1 cellular context compared by ENCODE assay signal in the genomic region with DNA sequence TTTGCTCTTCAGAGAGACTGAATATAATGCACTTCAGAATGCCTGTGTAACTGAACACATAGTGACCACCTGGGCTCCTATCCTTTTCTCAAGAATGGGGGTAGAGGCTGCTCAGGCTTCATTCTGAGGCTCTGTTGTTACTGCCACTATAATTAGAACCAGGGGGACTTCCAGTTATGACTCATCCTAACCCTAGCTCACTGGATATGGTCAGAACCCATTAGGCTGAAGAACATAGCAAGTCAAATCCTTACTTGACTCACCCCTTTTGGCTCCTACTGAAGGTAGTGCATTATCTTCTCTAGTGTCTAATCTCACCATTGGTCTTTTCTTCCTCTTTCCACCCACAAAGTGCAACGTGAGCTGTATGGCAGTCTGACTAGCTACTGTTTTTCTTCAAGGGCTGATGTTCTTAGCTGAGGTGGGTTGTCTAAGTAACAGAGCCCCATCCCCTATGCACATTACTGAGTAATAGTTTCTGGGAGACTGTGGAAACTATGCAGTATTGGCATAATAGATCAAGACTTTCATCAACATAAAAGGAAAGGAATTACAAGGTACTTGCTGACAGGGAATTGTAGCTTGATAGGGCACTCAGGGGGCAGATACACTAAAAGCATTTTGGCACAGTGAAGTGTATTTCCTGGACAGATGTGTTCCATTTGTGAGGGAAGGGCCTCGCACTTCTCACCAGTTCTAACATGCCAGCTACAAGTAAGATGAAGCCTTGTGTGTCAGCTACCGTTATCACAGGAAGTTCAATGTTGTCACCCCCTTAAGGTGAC.
TF ChIP-seq lines count a peak whose summit lies in the region.

No MANE protein-coding gene starts in this region.

TF ChIP-seq in K562, 482 proteins besides CTCF, POLR2A, EP300 and RAD21 (continued from another document):
- TF ChIP-seq, protein P1, sequence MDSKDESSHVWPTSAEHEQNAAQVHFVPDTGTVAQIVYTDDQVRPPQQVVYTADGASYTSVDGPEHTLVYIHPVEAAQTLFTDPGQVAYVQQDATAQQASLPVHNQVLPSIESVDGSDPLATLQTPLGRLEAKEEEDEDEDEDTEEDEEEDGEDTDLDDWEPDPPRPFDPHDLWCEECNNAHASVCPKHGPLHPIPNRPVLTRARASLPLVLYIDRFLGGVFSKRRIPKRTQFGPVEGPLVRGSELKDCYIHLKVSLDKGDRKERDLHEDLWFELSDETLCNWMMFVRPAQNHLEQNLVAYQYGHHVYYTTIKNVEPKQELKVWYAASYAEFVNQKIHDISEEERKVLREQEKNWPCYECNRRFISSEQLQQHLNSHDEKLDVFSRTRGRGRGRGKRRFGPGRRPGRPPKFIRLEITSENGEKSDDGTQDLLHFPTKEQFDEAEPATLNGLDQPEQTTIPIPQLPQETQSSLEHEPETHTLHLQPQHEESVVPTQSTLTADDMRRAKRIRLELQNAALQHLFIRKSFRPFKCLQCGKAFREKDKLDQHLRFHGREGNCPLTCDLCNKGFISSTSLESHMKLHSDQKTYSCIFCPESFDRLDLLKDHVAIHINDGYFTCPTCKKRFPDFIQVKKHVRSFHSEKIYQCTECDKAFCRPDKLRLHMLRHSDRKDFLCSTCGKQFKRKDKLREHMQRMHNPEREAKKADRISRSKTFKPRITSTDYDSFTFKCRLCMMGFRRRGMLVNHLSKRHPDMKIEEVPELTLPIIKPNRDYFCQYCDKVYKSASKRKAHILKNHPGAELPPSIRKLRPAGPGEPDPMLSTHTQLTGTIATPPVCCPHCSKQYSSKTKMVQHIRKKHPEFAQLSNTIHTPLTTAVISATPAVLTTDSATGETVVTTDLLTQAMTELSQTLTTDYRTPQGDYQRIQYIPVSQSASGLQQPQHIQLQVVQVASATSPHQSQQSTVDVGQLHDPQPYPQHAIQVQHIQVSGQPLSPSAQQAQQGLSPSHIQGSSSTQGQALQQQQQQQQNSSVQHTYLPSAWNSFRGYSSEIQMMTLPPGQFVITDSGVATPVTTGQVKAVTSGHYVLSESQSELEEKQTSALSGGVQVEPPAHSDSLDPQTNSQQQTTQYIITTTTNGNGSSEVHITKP (IDR thresholded peaks at IDR 0.05; ENCODE audit: partially characterized antibody) = peak; percentile 47
- peak; percentile 55 for TF ChIP-seq EGR1 (conservative IDR thresholded peaks at IDR 0.05)
- peak in 1 of 2 experiments; percentile 10; a peak in 1 of 4 replicates for TF ChIP-seq NRF1 (conservative IDR thresholded peaks at IDR 0.05 in 1 of 2, IDR thresholded peaks at IDR 0.05 in 1 of 2)
- TF ChIP-seq, protein P2, sequence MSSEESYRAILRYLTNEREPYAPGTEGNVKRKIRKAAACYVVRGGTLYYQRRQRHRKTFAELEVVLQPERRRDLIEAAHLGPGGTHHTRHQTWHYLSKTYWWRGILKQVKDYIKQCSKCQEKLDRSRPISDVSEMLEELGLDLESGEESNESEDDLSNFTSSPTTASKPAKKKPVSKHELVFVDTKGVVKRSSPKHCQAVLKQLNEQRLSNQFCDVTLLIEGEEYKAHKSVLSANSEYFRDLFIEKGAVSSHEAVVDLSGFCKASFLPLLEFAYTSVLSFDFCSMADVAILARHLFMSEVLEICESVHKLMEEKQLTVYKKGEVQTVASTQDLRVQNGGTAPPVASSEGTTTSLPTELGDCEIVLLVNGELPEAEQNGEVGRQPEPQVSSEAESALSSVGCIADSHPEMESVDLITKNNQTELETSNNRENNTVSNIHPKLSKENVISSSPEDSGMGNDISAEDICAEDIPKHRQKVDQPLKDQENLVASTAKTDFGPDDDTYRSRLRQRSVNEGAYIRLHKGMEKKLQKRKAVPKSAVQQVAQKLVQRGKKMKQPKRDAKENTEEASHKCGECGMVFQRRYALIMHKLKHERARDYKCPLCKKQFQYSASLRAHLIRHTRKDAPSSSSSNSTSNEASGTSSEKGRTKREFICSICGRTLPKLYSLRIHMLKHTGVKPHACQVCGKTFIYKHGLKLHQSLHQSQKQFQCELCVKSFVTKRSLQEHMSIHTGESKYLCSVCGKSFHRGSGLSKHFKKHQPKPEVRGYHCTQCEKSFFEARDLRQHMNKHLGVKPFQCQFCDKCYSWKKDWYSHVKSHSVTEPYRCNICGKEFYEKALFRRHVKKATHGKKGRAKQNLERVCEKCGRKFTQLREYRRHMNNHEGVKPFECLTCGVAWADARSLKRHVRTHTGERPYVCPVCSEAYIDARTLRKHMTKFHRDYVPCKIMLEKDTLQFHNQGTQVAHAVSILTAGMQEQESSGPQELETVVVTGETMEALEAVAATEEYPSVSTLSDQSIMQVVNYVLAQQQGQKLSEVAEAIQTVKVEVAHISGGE (CRISPR knock-in tag; IDR thresholded peaks at IDR 0.05) = no peak
- TF ChIP-seq STAG1 (CRISPR knock-in tag; IDR thresholded peaks at IDR 0.05; ENCODE audit: borderline replicate concordance) = no peak
- no peak for TF ChIP-seq ILK (tag; IDR thresholded peaks at IDR 0.05; ENCODE audit: borderline replicate concordance, low read depth)
- TF ChIP-seq, protein P3, sequence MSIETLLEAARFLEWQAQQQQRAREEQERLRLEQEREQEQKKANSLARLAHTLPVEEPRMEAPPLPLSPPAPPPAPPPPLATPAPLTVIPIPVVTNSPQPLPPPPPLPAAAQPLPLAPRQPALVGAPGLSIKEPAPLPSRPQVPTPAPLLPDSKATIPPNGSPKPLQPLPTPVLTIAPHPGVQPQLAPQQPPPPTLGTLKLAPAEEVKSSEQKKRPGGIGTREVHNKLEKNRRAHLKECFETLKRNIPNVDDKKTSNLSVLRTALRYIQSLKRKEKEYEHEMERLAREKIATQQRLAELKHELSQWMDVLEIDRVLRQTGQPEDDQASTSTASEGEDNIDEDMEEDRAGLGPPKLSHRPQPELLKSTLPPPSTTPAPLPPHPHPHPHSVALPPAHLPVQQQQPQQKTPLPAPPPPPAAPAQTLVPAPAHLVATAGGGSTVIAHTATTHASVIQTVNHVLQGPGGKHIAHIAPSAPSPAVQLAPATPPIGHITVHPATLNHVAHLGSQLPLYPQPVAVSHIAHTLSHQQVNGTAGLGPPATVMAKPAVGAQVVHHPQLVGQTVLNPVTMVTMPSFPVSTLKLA (conservative IDR thresholded peaks at IDR 0.05) = no peak; a peak in 1 of 4 replicates
- TF ChIP-seq LCOR (CRISPR knock-in tag; IDR thresholded peaks at IDR 0.05) = 0 out of 2 replicates have a peak, but pooled peaks have one; percentile 19
- peak; percentile 84; the same call in 1 of the 2 replicates for TF ChIP-seq SMARCE1 (IDR thresholded peaks at IDR 0.05)
- TF ChIP-seq NR4A1 (CRISPR knock-in tag; IDR thresholded peaks at IDR 0.05) = no peak
- TF ChIP-seq NR4A1 (tag; IDR thresholded peaks at IDR 0.05) = no peak
- peak; percentile 18; the same call in 1 of the 2 replicates for TF ChIP-seq TCF3 (CRISPR knock-in tag; IDR thresholded peaks at IDR 0.05)
- TF ChIP-seq BHLHE40 (IDR thresholded peaks at IDR 0.05; ENCODE audit: low read length) = peak; percentile 9; the same call in 1 of the 2 replicates
- TF ChIP-seq, protein P4, sequence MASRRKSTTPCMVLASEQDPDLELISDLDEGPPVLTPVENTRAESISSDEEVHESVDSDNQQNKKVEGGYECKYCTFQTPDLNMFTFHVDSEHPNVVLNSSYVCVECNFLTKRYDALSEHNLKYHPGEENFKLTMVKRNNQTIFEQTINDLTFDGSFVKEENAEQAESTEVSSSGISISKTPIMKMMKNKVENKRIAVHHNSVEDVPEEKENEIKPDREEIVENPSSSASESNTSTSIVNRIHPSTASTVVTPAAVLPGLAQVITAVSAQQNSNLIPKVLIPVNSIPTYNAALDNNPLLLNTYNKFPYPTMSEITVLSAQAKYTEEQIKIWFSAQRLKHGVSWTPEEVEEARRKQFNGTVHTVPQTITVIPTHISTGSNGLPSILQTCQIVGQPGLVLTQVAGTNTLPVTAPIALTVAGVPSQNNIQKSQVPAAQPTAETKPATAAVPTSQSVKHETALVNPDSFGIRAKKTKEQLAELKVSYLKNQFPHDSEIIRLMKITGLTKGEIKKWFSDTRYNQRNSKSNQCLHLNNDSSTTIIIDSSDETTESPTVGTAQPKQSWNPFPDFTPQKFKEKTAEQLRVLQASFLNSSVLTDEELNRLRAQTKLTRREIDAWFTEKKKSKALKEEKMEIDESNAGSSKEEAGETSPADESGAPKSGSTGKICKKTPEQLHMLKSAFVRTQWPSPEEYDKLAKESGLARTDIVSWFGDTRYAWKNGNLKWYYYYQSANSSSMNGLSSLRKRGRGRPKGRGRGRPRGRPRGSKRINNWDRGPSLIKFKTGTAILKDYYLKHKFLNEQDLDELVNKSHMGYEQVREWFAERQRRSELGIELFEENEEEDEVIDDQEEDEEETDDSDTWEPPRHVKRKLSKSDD (conservative IDR thresholded peaks at IDR 0.05; ENCODE audit: low read length) = no peak
- peak; percentile 80; the same call in 1 of the 2 replicates for TF ChIP-seq JUN (IDR thresholded peaks at IDR 0.05; ENCODE audit: borderline replicate concordance, low read depth, low read length)
- TF ChIP-seq JUN (CRISPR knock-in tag; IDR thresholded peaks at IDR 0.05; ENCODE audit: borderline replicate concordance) = no peak
- TF ChIP-seq TAF15 (IDR thresholded peaks at IDR 0.05; ENCODE audit: low read depth, low read length) = no peak
- TF ChIP-seq, protein P5, sequence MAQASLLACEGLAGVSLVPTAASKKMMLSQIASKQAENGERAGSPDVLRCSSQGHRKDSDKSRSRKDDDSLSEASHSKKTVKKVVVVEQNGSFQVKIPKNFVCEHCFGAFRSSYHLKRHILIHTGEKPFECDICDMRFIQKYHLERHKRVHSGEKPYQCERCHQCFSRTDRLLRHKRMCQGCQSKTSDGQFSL (CRISPR knock-in tag; IDR thresholded peaks at IDR 0.05) = no peak
- TF ChIP-seq, protein P5 (tag; IDR thresholded peaks at IDR 0.05) = no peak
